Comparison of ENCODE assay signal across 15 cellular contexts in the genomic region with DNA sequence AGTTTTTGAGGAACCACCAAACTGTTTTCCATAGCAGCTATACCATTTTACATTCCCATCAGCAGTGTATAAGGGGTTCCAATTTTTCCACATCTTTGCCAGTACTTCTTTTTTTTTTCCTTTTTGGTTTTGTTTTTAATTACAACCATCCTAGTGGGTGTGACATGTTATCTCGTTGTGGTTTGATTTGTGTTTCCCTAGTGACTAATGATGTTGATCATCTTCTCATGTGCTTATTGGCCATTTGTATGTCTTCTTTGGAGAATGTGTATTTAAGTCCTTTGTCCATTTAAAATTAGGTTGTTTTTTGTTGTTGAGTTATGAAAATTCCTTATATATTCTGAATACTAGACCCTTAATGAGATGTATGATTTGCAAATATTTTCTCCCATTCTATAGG. TPM values are rescaled to one million over a fixed set of nuclear protein-coding genes. Genes with fewer than 3 reads are reported as not detected.
DNase-seq lines count a peak whose midpoint lies in the region; ATAC-seq, FAIRE-seq and TF ChIP-seq lines count a peak whose summit lies in the region.
"Had no signal": no experiment of that assay in that cellular context is flagged by ENCODE, and none has a peak within 500 bp of the region (broad histone marks: within the 10 kb centered on the region; RNA-seq: fewer than 3 reads in every experiment).

No MANE protein-coding gene starts in this region.

- H3K9me1 ChIP-seq in IMR-90 (ENCODE audit: insufficient read depth, low read length): peaks cover 5% of the 10 kb centered on the region; the same call in 1 of the 2 replicates

- H3K18ac ChIP-seq in IMR-90 (ENCODE audit: low read depth, low read length): no peak overlapping the region

- no peak for TF ChIP-seq POLR2A in IMR-90 (IDR thresholded peaks at IDR 0.05; ENCODE audit: low read depth, low read length)
- TF ChIP-seq POLR2A in GM12878 (IDR thresholded peaks at IDR 0.05; ENCODE audit: low read depth, low read length): no peak
- no peak for TF ChIP-seq POLR2A in right lobe of liver (IDR thresholded peaks at IDR 0.05)

- no peak overlapping the region for H2AFZ ChIP-seq in IMR-90 (replicated peaks; ENCODE audit: low read length, poor library complexity)
- H2AFZ ChIP-seq in GM12878 (ENCODE audit: control insufficient read depth, low read depth, low read length): no peak overlapping the region

- H3K9ac ChIP-seq in IMR-90 (ENCODE audit: low read depth, low read length): no peak overlapping the region
- H3K9ac ChIP-seq in GM12878 (ENCODE audit: control insufficient read depth, insufficient read depth, low read length): no peak overlapping the region

- peaks cover 10% of the 10 kb centered on the region for H3K36me3 Mint-ChIP-seq in CD4-positive, CD25-positive, alpha-beta regulatory T cell

- H3K4me1 Mint-ChIP-seq in CD4-positive, CD25-positive, alpha-beta regulatory T cell: peaks cover 46 to 83% (median 59%) of the 10 kb centered on the region in 4 donors

- in situ Hi-C loops in IMR-90 (cut with MboI; ENCODE audit: low sequenced_read_pairs) (no loop called here), GM12878 (cut with MboI) (no loop called here)

- intact Hi-C loops in IMR-90 (cut with micrococcal nuclease): no loop called here
- intact Hi-C loops in GM12878 (cut with micrococcal nuclease; ENCODE audit: unreplicated experiment): no loop called here
- intact Hi-C loops in right lobe of liver (cut with DNase I): no loop called here

- peak in 1 of 2 donors; percentile 27 for ATAC-seq in CD4-positive, CD25-positive, alpha-beta regulatory T cell (ENCODE audit: low read depth in 2 of 2)
- ATAC-seq in IMR-90 (ENCODE audit: low read depth): 0 out of 2 replicates have a peak, but pooled peaks have one; percentile 17
- ATAC-seq in GM12878: 0 out of 3 replicates have a peak, but pooled peaks have one; percentile 25
- peak in 1 of 4 donors; percentile 31 for ATAC-seq in right lobe of liver
- no peak for ATAC-seq in GM21447 (IDR thresholded peaks at IDR 0.05; ENCODE audit: unreplicated experiment)
- ATAC-seq in HG03378 (IDR thresholded peaks at IDR 0.05; ENCODE audit: unreplicated experiment): no peak
- ATAC-seq: activated CD4-positive, alpha-beta T cell treated with anti-CD3 and anti-CD28 coated beads for 36 hours; HCT116 had no signal

- no peaks in the 10 kb centered on the region for H3K27me3 ChIP-seq in CD4-positive, CD25-positive, alpha-beta regulatory T cell (ENCODE audit: control insufficient read depth, insufficient read depth, low read length)
- no peaks in the 10 kb centered on the region for H3K27me3 ChIP-seq in IMR-90 (ENCODE audit: control insufficient read depth, insufficient read depth, low read length)
- no peaks in the 10 kb centered on the region for H3K27me3 ChIP-seq in GM12878 (replicated peaks in 1 of 2; ENCODE audit: control insufficient read depth in 2 of 2, insufficient read depth in 2 of 2, low read length in 1 of 2)
- no peaks in the 10 kb centered on the region for H3K27me3 ChIP-seq in right lobe of liver
- no peaks in the 10 kb centered on the region for H3K27me3 ChIP-seq in MG63
- H3K27me3 ChIP-seq: vagina had no signal

- no peak overlapping the region for H2BK20ac ChIP-seq in IMR-90 (ENCODE audit: low read depth, low read length)

- TF ChIP-seq RAD21 in IMR-90 (IDR thresholded peaks at IDR 0.05; ENCODE audit: low read length) (no peak), GM12878 (IDR thresholded peaks at IDR 0.05; ENCODE audit: insufficient read depth, low read depth, low read length) (no peak)

- no peak overlapping the region for H4K91ac ChIP-seq in IMR-90 (ENCODE audit: insufficient read depth, low read depth, low read length)

- no peak overlapping the region for H2BK5ac ChIP-seq in IMR-90 (ENCODE audit: low read depth, low read length, poor library complexity, severe bottlenecking)

- peaks cover 34% of the 10 kb centered on the region for H3K4me1 ChIP-seq in CD4-positive, CD25-positive, alpha-beta regulatory T cell (ENCODE audit: control insufficient read depth, insufficient read depth, low read length, poor library complexity, severe bottlenecking)
- H3K4me1 ChIP-seq in IMR-90 (ENCODE audit: control insufficient read depth, insufficient read depth, low read length): peaks cover 3% of the 10 kb centered on the region
- peaks cover 3% of the 10 kb centered on the region for H3K4me1 ChIP-seq in GM12878 (ENCODE audit: control insufficient read depth, insufficient read depth, low read length)
- peaks cover 0 to 39% (median 15%) of the 10 kb centered on the region in 4 donors for H3K4me1 ChIP-seq in right lobe of liver

- SMC1A ChIA-PET in GM12878 (lab: Charles Lee; ENCODE audit: uncharacterized antibody, unreplicated experiment): interaction anchor here (0.7 to 2.8 kb wide), 8 partner anchors 12 to 84 kb away, joined by 3 to 12 read pairs (median 4); partner anchors contain the start of gene STIM1

- H3K9me3 Mint-ChIP-seq in CD4-positive, CD25-positive, alpha-beta regulatory T cell: no peaks in the 10 kb centered on the region
- H3K9me3 Mint-ChIP-seq: activated T-helper 1 cell treated with anti-CD3 and anti-CD28 coated beads, Interleukin-12 subunit alpha, Interleukin-12 subunit beta, Interleukin-2, Interleukin-4 antibody, amounts not matched to agents 30 ng/mL and 10 ng/mL and 1 ng/mL, durations not matched to agents 14 hours and 24 hours and 36 hours had no signal

- peaks cover 18% of the 10 kb centered on the region for H3K79me2 ChIP-seq in GM12878 (ENCODE audit: control insufficient read depth, insufficient read depth, low read length)

- no peak overlapping the region for H3K56ac ChIP-seq in IMR-90 (ENCODE audit: extremely low read depth, insufficient read depth, low read length)

- RAD21 ChIA-PET in GM12878 (lab: Charles Lee; ENCODE audit: unreplicated experiment): interaction anchor here (1.4 kb wide), 1 partner anchor 54 kb away, joined by 11 read pairs; no protein-coding TSS in a partner anchor

- no peak overlapping the region for H2AK9ac ChIP-seq in IMR-90 (replicated peaks; ENCODE audit: low read depth, low read length, poor library complexity)

- BruUV-seq in IMR-90 (replicated peaks; lab: Mats Ljungman, UMichigan): no TSS peak
- BruUV-seq in GM12878 (replicated peaks; lab: Mats Ljungman, UMichigan): no TSS peak

- H3K14ac ChIP-seq in IMR-90 (replicated peaks; ENCODE audit: low read depth, low read length): no peak overlapping the region

- H3K9me3 ChIP-seq in CD4-positive, CD25-positive, alpha-beta regulatory T cell (ENCODE audit: control insufficient read depth in 2 of 2, low read length in 2 of 2): no peaks in the 10 kb centered on the region
- H3K9me3 ChIP-seq in IMR-90 (ENCODE audit: control insufficient read depth, insufficient read depth, low read length): no peaks in the 10 kb centered on the region
- no peaks in the 10 kb centered on the region for H3K9me3 ChIP-seq in GM12878 (replicated peaks; ENCODE audit: control insufficient read depth, insufficient read depth, low read length)
- H3K9me3 ChIP-seq in right lobe of liver: no peaks in the 10 kb centered on the region
- no peaks in the 10 kb centered on the region for H3K9me3 ChIP-seq in MG63
- H3K9me3 ChIP-seq: vagina had no signal

- H4K20me1 ChIP-seq in IMR-90 (ENCODE audit: insufficient read depth, low read length) (no peaks in the 10 kb centered on the region), GM12878 (ENCODE audit: control insufficient read depth, insufficient read depth) (no peaks in the 10 kb centered on the region)

- DNase-seq in CD4-positive, CD25-positive, alpha-beta regulatory T cell: peak in 2 of 3 donors; percentile 35 to 59
- DNase-seq in IMR-90 (no peak), GM12878 (ENCODE audit: low read depth, low spot score) (no peak), right lobe of liver (no peak), medulla oblongata (ENCODE audit: extremely low spot score) (no peak), MG63 (no peak)
- DNase-seq: activated CD4-positive, alpha-beta T cell treated with anti-CD3 and anti-CD28 coated beads for 36 hours; glutamatergic neuron; kidney glomerular epithelial cell; stimulated activated CD4-positive, alpha-beta T cell treated with anti-CD3 and anti-CD28 coated beads, Interleukin-2, amount 100 ng/mL, for 24 hours had no signal

- no peak for TF ChIP-seq EP300 in GM12878 (IDR thresholded peaks at IDR 0.05; ENCODE audit: borderline replicate concordance in 1 of 2, control insufficient read depth in 1 of 2, low read depth in 2 of 2, low read length in 2 of 2)

- POLR2A ChIA-PET in IMR-90 (lab: Charles Lee; ENCODE audit: unreplicated experiment): no interaction called here
- POLR2A ChIA-PET in GM12878 (lab: Charles Lee): interaction anchor here (0.6 to 1.6 kb wide), 6 partner anchors 9 to 79 kb away, joined by 3 to 4 read pairs (median 4); no protein-coding TSS in a partner anchor

- CTCF ChIA-PET in IMR-90 (lab: Yijun Ruan, JAX): no interaction called here
- CTCF ChIA-PET in GM12878 (lab: Yijun Ruan, JAX): interaction anchor here (0.7 to 1.3 kb wide), 6 partner anchors 12 to 158 kb away, joined by 3 to 5 read pairs (median 3); no protein-coding TSS in a partner anchor

- no peak overlapping the region for H2AK5ac ChIP-seq in IMR-90 (ENCODE audit: low read depth, low read length)

- H3K23ac ChIP-seq in IMR-90 (ENCODE audit: low read depth, low read length): no peak overlapping the region

- WGBS in IMR-90 (ENCODE audit: extremely low coverage in 2 of 2, insufficient read length in 1 of 2), 2 experiments: no CpG with 5 or more reads among the region's 1 CpG
- WGBS in GM12878 (ENCODE audit: insufficient coverage, insufficient replicate concordance, low lambda C conversion rate, missing lambda C conversion rate): 0% methylated on average over 1 of the region's 1 CpG
- WGBS in right lobe of liver (ENCODE audit: insufficient coverage, low coverage, low lambda C conversion rate, missing lambda C conversion rate): 10% methylated on average over 1 of the region's 1 CpG

- H2BK120ac ChIP-seq in IMR-90 (ENCODE audit: low read depth, low read length): no peak overlapping the region

- peaks cover 8 to 10% of the 10 kb centered on the region in 2 experiments; a peak in 3 of 4 replicates for H3K79me1 ChIP-seq in IMR-90 (ENCODE audit: low read depth in 1 of 2, low read length in 2 of 2)

- H3K36me3 ChIP-seq in CD4-positive, CD25-positive, alpha-beta regulatory T cell (ENCODE audit: control insufficient read depth, insufficient read depth, low read length): no peaks in the 10 kb centered on the region
- no peaks in the 10 kb centered on the region for H3K36me3 ChIP-seq in IMR-90 (ENCODE audit: control insufficient read depth, insufficient read depth, low read length)
- H3K36me3 ChIP-seq in GM12878 (ENCODE audit: control insufficient read depth in 2 of 2, insufficient read depth in 2 of 2, low read length in 1 of 2): no peaks in the 10 kb centered on the region
- H3K36me3 ChIP-seq in right lobe of liver: no peaks in the 10 kb centered on the region
- no peaks in the 10 kb centered on the region for H3K36me3 ChIP-seq in MG63
- H3K36me3 ChIP-seq: vagina had no signal

- H4K5ac ChIP-seq in IMR-90 (ENCODE audit: low read depth, low read length): no peak overlapping the region

- no peak for TF ChIP-seq CTCF in IMR-90 (conservative IDR thresholded peaks at IDR 0.05; ENCODE audit: low read depth, low read length)
- no peak for TF ChIP-seq CTCF in GM12878 (IDR thresholded peaks at IDR 0.05 in 2 of 3, conservative IDR thresholded peaks at IDR 0.05 in 1 of 3; ENCODE audit: control insufficient read depth in 2 of 3, extremely low read depth in 1 of 3, insufficient read depth in 1 of 3, low read depth in 3 of 3, low read length in 3 of 3)
- TF ChIP-seq CTCF in right lobe of liver (IDR thresholded peaks at IDR 0.05): no peak

- peak overlapping the region in 2 of 3 donors; percentile 49 to 58 for H3K27ac Mint-ChIP-seq in CD4-positive, CD25-positive, alpha-beta regulatory T cell
- H3K27ac Mint-ChIP-seq: activated CD4-positive, alpha-beta T cell treated with anti-CD3 and anti-CD28 coated beads for 36 hours; activated T-helper 1 cell treated with anti-CD3 and anti-CD28 coated beads, Interleukin-12 subunit alpha, Interleukin-12 subunit beta, Interleukin-2, Interleukin-4 antibody, amounts not matched to agents 30 ng/mL and 10 ng/mL and 1 ng/mL, durations not matched to agents 14 hours and 24 hours and 36 hours had no signal

- H3K4ac ChIP-seq in IMR-90 (ENCODE audit: low read depth, low read length): no peak overlapping the region

- no peak overlapping the region for H4K8ac ChIP-seq in IMR-90 (ENCODE audit: low read depth in 2 of 2, low read length in 2 of 2)

- H3K4me2 ChIP-seq in IMR-90 (ENCODE audit: low read depth, low read length) (no peak overlapping the region), GM12878 (ENCODE audit: control insufficient read depth, insufficient read depth) (no peak overlapping the region)

- no peaks in the 10 kb centered on the region for H3K27me3 Mint-ChIP-seq in CD4-positive, CD25-positive, alpha-beta regulatory T cell
- H3K27me3 Mint-ChIP-seq: activated CD4-positive, alpha-beta T cell treated with anti-CD3 and anti-CD28 coated beads for 36 hours had no signal

- H3K4me3 Mint-ChIP-seq in CD4-positive, CD25-positive, alpha-beta regulatory T cell: peak overlapping the region in 1 of 4 donors; percentile 36
- H3K4me3 Mint-ChIP-seq: activated CD4-positive, alpha-beta T cell treated with anti-CD3 and anti-CD28 coated beads for 36 hours; activated T-helper 1 cell treated with anti-CD3 and anti-CD28 coated beads, Interleukin-12 subunit alpha, Interleukin-12 subunit beta, Interleukin-2, Interleukin-4 antibody, amounts not matched to agents 30 ng/mL and 10 ng/mL and 1 ng/mL, durations not matched to agents 14 hours and 24 hours and 36 hours had no signal

- H3K4me3 ChIP-seq in CD4-positive, CD25-positive, alpha-beta regulatory T cell (ENCODE audit: low read depth, low read length): no peak overlapping the region
- no peak overlapping the region for H3K4me3 ChIP-seq in IMR-90 (ENCODE audit: insufficient read depth, low read depth, low read length)
- no peak overlapping the region for H3K4me3 ChIP-seq in GM12878
- no peak overlapping the region for H3K4me3 ChIP-seq in right lobe of liver
- H3K4me3 ChIP-seq in MG63: no peak overlapping the region
- H3K4me3 ChIP-seq: vagina had no signal

- dilution Hi-C loops in IMR-90 (cut with HindIII; ENCODE audit: low sequenced_read_pairs, unreplicated experiment): no loop called here

- no peak overlapping the region for H3K27ac ChIP-seq in CD4-positive, CD25-positive, alpha-beta regulatory T cell (ENCODE audit: insufficient read depth, low read length, poor library complexity, severe bottlenecking)
- H3K27ac ChIP-seq in IMR-90 (ENCODE audit: insufficient read depth, low read length) (no peak overlapping the region), GM12878 (ENCODE audit: control insufficient read depth, insufficient read depth) (no peak overlapping the region), right lobe of liver (peak overlapping the region in 2 of 3 donors; percentile 62 to 64)
- H3K27ac ChIP-seq: vagina had no signal

- no peak for FAIRE-seq in GM12878 (lab: Jason Lieb, UNC)

- H2BK15ac ChIP-seq in IMR-90 (ENCODE audit: low read depth, low read length): no peak overlapping the region

RNA-seq across cellular contexts. Expression of gene STIM1, which starts 59.3 kb away (rescaled TPM):
- total RNA-seq in CD4-positive, CD25-positive, alpha-beta regulatory T cell: 134 TPM
- 10 to 100 TPM; 25.7 to 30.6 (median 29.7) TPM for polyA plus RNA-seq in CD4-positive, CD25-positive, alpha-beta regulatory T cell
- total RNA-seq in IMR-90 (2012; rRNA removed) (13.9 and 17.9 TPM in 2 replicates), GM12878 (2014; rRNA removed) (21.6 and 24.0 TPM in 2 replicates), GM12878 (2014; rRNA removed; fragmentation: Illumina TruSeq; extraction: Trizol) (24.9 and 26.0 TPM in 2 replicates), GM12878 (2021) (55.9 and 57.7 TPM in 2 replicates), right lobe of liver (10 to 100 TPM; 36.4 to 48.0 (median 40.5) TPM)
- polyA plus RNA-seq in IMR-90 (2012; rRNA removed) (19.2 and 23.0 TPM in 2 replicates), GM12878 (2011; rRNA removed) (36.3 and 39.3 TPM in 2 replicates), GM12878 (2014; fragmentation: Illumina TruSeq; extraction: Trizol) (29.1 and 37.0 TPM in 2 replicates), GM12878 (2014; fragmentation: Nextera tagmentation; extraction: Ambion mirVana) (1 to 10 TPM; 8.6 to 9.9 TPM), GM12878 (2014; rRNA removed) (26.7 and 31.0 TPM in 2 replicates), GM12878 (2016; fragmentation: Nextera tagmentation; extraction: Ambion mirVana) (10 to 100 TPM; 31.8 to 36.8 TPM)
- 24.2 and 28.5 TPM in 2 replicates for polyA plus RNA-seq in IMR-90 (2012; cell fraction: cytosol; rRNA removed)
- polyA plus RNA-seq in IMR-90 (2012; cell fraction: nucleus; rRNA removed; ENCODE audit: low replicate concordance): 34.8 and 44.6 TPM in 2 replicates
- total RNA-seq in GM12878 (2013; cell fraction: nucleolus; rRNA removed): 113 and 116 TPM in 2 replicates
- 36.6 TPM for polyA plus RNA-seq in GM12878 (2011; ENCODE audit: low read depth)
- 40.8 and 42.5 TPM in 2 replicates for polyA plus RNA-seq in GM12878 (2011; cell fraction: cytosol; rRNA removed)
- 68.6 and 72.6 TPM in 2 replicates for polyA plus RNA-seq in GM12878 (2011; cell fraction: nucleus; rRNA removed)
- 45.2 and 48.9 TPM in 2 replicates for polyA plus RNA-seq in GM12878 (2012)
- 143 and 245 TPM in 2 replicates for polyA minus RNA-seq in GM12878 (2011; rRNA and poly(A)+ RNA removed)
- 25.1 and 38.3 TPM in 2 replicates for polyA minus RNA-seq in GM12878 (2011; cell fraction: cytosol; rRNA and poly(A)+ RNA removed)
- 42.4 and 62.3 TPM in 2 replicates for polyA minus RNA-seq in GM12878 (2011; cell fraction: nucleus; rRNA and poly(A)+ RNA removed)
- 13.4 and 16.5 TPM in 2 replicates for total RNA-seq in MG63 (2014; rRNA removed; shearing (Covaris generic); ENCODE audit: low replicate concordance)

Comparison
In these comparisons a context has a peak if more than half of its experiments do, and no peak if none do; other contexts are left out.
1. ATAC-seq: peak in IMR-90 (single experiment) and GM12878 (single experiment); none in GM21447 (single experiment) and HG03378 (single experiment).
2. DNase-seq: peak in CD4-positive, CD25-positive, alpha-beta regulatory T cell (2 of 3); none in IMR-90 (single experiment), GM12878 (single experiment), right lobe of liver (0 of 3), medulla oblongata (single experiment) and MG63 (single experiment).
3. H3K27ac ChIP-seq: peak in right lobe of liver (2 of 3); none in CD4-positive, CD25-positive, alpha-beta regulatory T cell (single experiment), IMR-90 (single experiment) and GM12878 (single experiment).